1 cellular context compared by ENCODE assay signal in the genomic region with DNA sequence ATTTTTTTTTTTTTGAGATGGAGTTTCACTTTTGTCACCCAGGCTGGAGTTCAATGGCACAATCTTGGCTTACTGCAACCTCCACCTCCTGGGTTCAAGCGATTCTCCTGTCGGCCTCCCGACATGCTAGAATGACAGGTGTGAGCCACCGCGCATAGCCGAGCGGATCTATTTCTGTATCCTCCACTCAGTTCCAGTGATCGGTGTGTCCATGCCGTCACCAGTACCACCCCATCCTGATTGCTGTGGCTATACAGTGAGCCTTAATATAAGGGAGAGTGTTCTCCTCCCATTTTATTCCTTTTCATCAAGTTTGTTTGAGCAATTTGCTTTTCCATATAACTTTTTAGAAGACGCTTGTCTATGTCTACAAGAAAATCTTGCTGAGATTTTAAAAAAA.
TF ChIP-seq lines count a peak whose summit lies in the region.

No MANE protein-coding gene starts in this region.

TF ChIP-seq in IMR-90, 13 proteins besides CTCF, POLR2A, EP300 and RAD21 (continued from another document):
- TF ChIP-seq, protein P1, sequence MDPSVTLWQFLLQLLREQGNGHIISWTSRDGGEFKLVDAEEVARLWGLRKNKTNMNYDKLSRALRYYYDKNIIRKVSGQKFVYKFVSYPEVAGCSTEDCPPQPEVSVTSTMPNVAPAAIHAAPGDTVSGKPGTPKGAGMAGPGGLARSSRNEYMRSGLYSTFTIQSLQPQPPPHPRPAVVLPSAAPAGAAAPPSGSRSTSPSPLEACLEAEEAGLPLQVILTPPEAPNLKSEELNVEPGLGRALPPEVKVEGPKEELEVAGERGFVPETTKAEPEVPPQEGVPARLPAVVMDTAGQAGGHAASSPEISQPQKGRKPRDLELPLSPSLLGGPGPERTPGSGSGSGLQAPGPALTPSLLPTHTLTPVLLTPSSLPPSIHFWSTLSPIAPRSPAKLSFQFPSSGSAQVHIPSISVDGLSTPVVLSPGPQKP (IDR thresholded peaks at IDR 0.05; ENCODE audit: borderline replicate concordance, low read depth, low read length) = no peak
- TF ChIP-seq RCOR1 (IDR thresholded peaks at IDR 0.05; ENCODE audit: insufficient replicate concordance, low read length) (no peak), MXI1 (IDR thresholded peaks at IDR 0.05; ENCODE audit: borderline replicate concordance, low read depth, low read length) (no peak)
